1 cellular context compared by ENCODE assay signal in genomic region chr4:176579233-176579632, GRCh38.
TF ChIP-seq lines count a peak whose summit lies in the region.

No MANE protein-coding gene starts in this region.

TF ChIP-seq in A549, 52 proteins besides CTCF, POLR2A, EP300 and RAD21 (continued from another document):
- no peak for TF ChIP-seq ELK1 (IDR thresholded peaks at IDR 0.05; ENCODE audit: low read depth, low read length)
- no peak for TF ChIP-seq HDAC2 (IDR thresholded peaks at IDR 0.05)
- TF ChIP-seq E2F6 (IDR thresholded peaks at IDR 0.05; ENCODE audit: borderline replicate concordance, low read depth): no peak
- TF ChIP-seq JUN (IDR thresholded peaks at IDR 0.05): peak; percentile 34 to 53; a peak in 1 of 5 replicates
- TF ChIP-seq RCOR1 (IDR thresholded peaks at IDR 0.05; ENCODE audit: low read depth, low read length): no peak
- TF ChIP-seq MAX (IDR thresholded peaks at IDR 0.05): 0 out of 2 replicates have a peak, but pooled peaks have one; percentile 21
- TF ChIP-seq ZNF302 (CRISPR knock-in tag; IDR thresholded peaks at IDR 0.05): no peak
- TF ChIP-seq ZSCAN20 (CRISPR knock-in tag; IDR thresholded peaks at IDR 0.05): peak; percentile 44; the same call in 1 of the 2 replicates
